Comparison of ENCODE assay signal across 9 cellular contexts in genomic region chrX:15336023-15336413, GRCh38. TPM values are rescaled to one million over a fixed set of nuclear protein-coding genes. Genes with fewer than 3 reads are reported as not detected.
DNase-seq lines count a peak whose midpoint lies in the region; ATAC-seq lines count a peak whose summit lies in the region.
"Had no signal": no experiment of that assay in that cellular context is flagged by ENCODE, and none has a peak within 500 bp of the region (broad histone marks: within the 10 kb centered on the region; RNA-seq: fewer than 3 reads in every experiment).

No MANE protein-coding gene starts in this region.

- CTCF ChIA-PET in activated naive CD4-positive, alpha-beta T cell treated with anti-CD3 and anti-CD28 coated beads, Interleukin-2, amount 10 ng/mL, durations not matched to agents 7 days and 5 days (lab: Charles Lee) = no interaction called here

- H3K4me3 Mint-ChIP-seq in activated naive CD4-positive, alpha-beta T cell treated with anti-CD3 and anti-CD28 coated beads, Interleukin-2, amount 10 ng/mL, durations not matched to agents 7 days and 5 days = peak overlapping the region; percentile 88

- H3K4me1 ChIP-seq in right cardiac atrium (ENCODE audit: control insufficient read depth, insufficient read depth, low read length) = no peaks in the 10 kb centered on the region

- peaks cover 1% of the 10 kb centered on the region for H3K27me3 Mint-ChIP-seq in activated naive CD4-positive, alpha-beta T cell treated with anti-CD3 and anti-CD28 coated beads, Interleukin-2, amount 10 ng/mL, durations not matched to agents 7 days and 5 days

- no peaks in the 10 kb centered on the region for H3K27me3 ChIP-seq in right cardiac atrium (ENCODE audit: control insufficient read depth, insufficient read depth)

- intact Hi-C loops in right cardiac atrium (cut with DNase I) = no loop called here

- H3K27ac ChIP-seq in right cardiac atrium (ENCODE audit: low read length) = peak overlapping the region; percentile 30

- peaks cover 27% of the 10 kb centered on the region for H3K4me1 Mint-ChIP-seq in activated naive CD4-positive, alpha-beta T cell treated with anti-CD3 and anti-CD28 coated beads, Interleukin-2, amount 10 ng/mL, durations not matched to agents 7 days and 5 days

- peaks cover 6% of the 10 kb centered on the region for H3K36me3 Mint-ChIP-seq in activated naive CD4-positive, alpha-beta T cell treated with anti-CD3 and anti-CD28 coated beads, Interleukin-2, amount 10 ng/mL, durations not matched to agents 7 days and 5 days

- DNase-seq in NCI-H446 (lab: John Stamatoyannopoulos, UW) = peak; percentile 5 to 19
- DNase-seq in NCI-H446 treated with DMSO at 0.1 percent for 48 hours (lab: John Stamatoyannopoulos, UW) = no peak
- peak; percentile 2 for DNase-seq in NCI-H774 (lab: John Stamatoyannopoulos, UW)
- DNase-seq in activated naive CD4-positive, alpha-beta T cell treated with anti-CD3 and anti-CD28 coated beads, Interleukin-2, amount 10 ng/mL, durations not matched to agents 7 days and 5 days = peak; percentile 50
- no peak for DNase-seq in right cardiac atrium
- DNase-seq in skeletal muscle cell (ENCODE audit: low read depth) = peak; percentile 25

- H3K9me3 ChIP-seq in right cardiac atrium (ENCODE audit: control insufficient read depth, low read length) = no peaks in the 10 kb centered on the region

- H3K9me3 Mint-ChIP-seq in activated naive CD4-positive, alpha-beta T cell treated with anti-CD3 and anti-CD28 coated beads, Interleukin-2, amount 10 ng/mL, durations not matched to agents 7 days and 5 days = no peaks in the 10 kb centered on the region

- H3K27ac Mint-ChIP-seq in activated naive CD4-positive, alpha-beta T cell treated with anti-CD3 and anti-CD28 coated beads, Interleukin-2, amount 10 ng/mL, durations not matched to agents 7 days and 5 days = peak overlapping the region; percentile 96

- peak in 1 of 2 donors; percentile 10 for ATAC-seq in right cardiac atrium
- no peak for ATAC-seq in GM18873 (IDR thresholded peaks at IDR 0.05; ENCODE audit: low FRiP score, unreplicated experiment)
- no peak for ATAC-seq in GM19328 (IDR thresholded peaks at IDR 0.05; ENCODE audit: unreplicated experiment)

- WGBS in right cardiac atrium = under 1% methylated on average over 10 of the region's 10 CpGs

- peak overlapping the region; percentile 31 for H3K4me3 ChIP-seq in right cardiac atrium (ENCODE audit: low read length)
- peak overlapping the region; percentile 51 for H3K4me3 ChIP-seq in skeletal muscle cell (ENCODE audit: low read depth, low read length)

RNA-seq across cellular contexts. Expression of gene PIGA, which starts 0.7 kb away (rescaled TPM):
- total RNA-seq in right cardiac atrium = 1 to 10 TPM; 3.2 to 6.0 (median 4.9) TPM
- 6.3 TPM for polyA plus RNA-seq in right cardiac atrium

RNA-seq across cellular contexts. Expression of gene ASB11, which starts 20.6 kb away (rescaled TPM):
- 10 to 100 TPM; 45.0 to 92.4 (median 76.9) TPM for total RNA-seq in right cardiac atrium
- 34.2 TPM for polyA plus RNA-seq in right cardiac atrium
- total RNA-seq: glomerular endothelial cell had no signal

RNA-seq across cellular contexts. Expression of gene VEGFD, which starts 48.2 kb away (rescaled TPM):
- 1 to 10 TPM in 2 of 4 donors, under 1 TPM in 2; 0.93 to 1.9 (median 1.0) TPM for total RNA-seq in right cardiac atrium
- polyA plus RNA-seq in right cardiac atrium = 1.6 TPM

Comparison
In these comparisons a context has a peak if more than half of its experiments do, and no peak if none do; other contexts are left out.
1. DNase-seq: peak in NCI-H446 (2 of 2), NCI-H774 (single experiment), activated naive CD4-positive, alpha-beta T cell treated with anti-CD3 and anti-CD28 coated beads, Interleukin-2, amount 10 ng/mL, durations not matched to agents 7 days and 5 days (single experiment) and skeletal muscle cell (single experiment); none in NCI-H446 treated with DMSO at 0.1 percent for 48 hours (single experiment) and right cardiac atrium (0 of 3).